Comparison of ENCODE assay signal across 18 cellular contexts in genomic region chr20:49614338-49615050, GRCh38. TPM values are rescaled to one million over a fixed set of nuclear protein-coding genes. Genes with fewer than 3 reads are reported as not detected.
"Had no signal": no experiment of that assay in that cellular context is flagged by ENCODE, and none has a peak within 500 bp of the region (broad histone marks: within the 10 kb centered on the region; RNA-seq: fewer than 3 reads in every experiment).

No MANE protein-coding gene starts in this region.

- ATAC-seq: activated T-helper 17 cell treated with anti-CD3 and anti-CD28 coated beads, Interleukin-2, amount 50 U/mL, for 72 hours had no signal

- H3K27ac Mint-ChIP-seq: activated T-helper 17 cell treated with anti-CD3 and anti-CD28 coated beads, Interleukin-2, amount 50 U/mL, for 72 hours; immature natural killer cell; mesothelial cell of epicardium had no signal

- H3K4me3 Mint-ChIP-seq: activated T-helper 17 cell treated with anti-CD3 and anti-CD28 coated beads, Interleukin-2, amount 50 U/mL, for 72 hours; central memory CD8-positive, alpha-beta T cell; immature natural killer cell; mesothelial cell of epicardium had no signal

- H3K36me3 Mint-ChIP-seq: immature natural killer cell, mesothelial cell of epicardium had no signal

- H3K27ac ChIP-seq: brain microvascular endothelial cell, epithelial cell of prostate, tibial nerve had no signal

- H3K27me3 Mint-ChIP-seq: activated T-helper 17 cell treated with anti-CD3 and anti-CD28 coated beads, Interleukin-2, amount 50 U/mL, for 72 hours; central memory CD8-positive, alpha-beta T cell had no signal

- H3K27me3 ChIP-seq: brain microvascular endothelial cell, heart left ventricle, tibial nerve had no signal

- H3K9me3 ChIP-seq: heart left ventricle, tibial nerve had no signal

- H3K36me3 ChIP-seq: brain microvascular endothelial cell, heart left ventricle, tibial nerve had no signal

- H3K9me3 Mint-ChIP-seq: activated T-helper 17 cell treated with anti-CD3 and anti-CD28 coated beads, Interleukin-2, amount 50 U/mL, for 72 hours; central memory CD8-positive, alpha-beta T cell; immature natural killer cell; mesothelial cell of epicardium had no signal

- H3K4me3 ChIP-seq: heart left ventricle, lung, tibial nerve had no signal

- DNase-seq: activated CD4-positive, CD25-positive, alpha-beta regulatory T cell treated with anti-CD3 and anti-CD28 coated beads, Interleukin-2, amount 50 U/mL, for 72 hours; activated naive CD4-positive, alpha-beta T cell treated with Interleukin-2 at 50 U/mL for 16 hours; anterior cingulate cortex; brain microvascular endothelial cell; cortex of kidney; effector CD4-positive, alpha-beta T cell; heart left ventricle; immature natural killer cell; stimulated activated CD4-positive, alpha-beta T cell treated with anti-CD3 and anti-CD28 coated beads, Interleukin-4, amount 100 ng/mL, for 1 hour; stimulated activated naive CD4-positive, alpha-beta T cell treated with Interleukin-2 at 50 U/mL for 16 hours; substantia nigra; T1000 had no signal

RNA-seq across cellular contexts. Expression of gene PTGIS, which starts 46.6 kb away (rescaled TPM):
- polyA plus RNA-seq: immature natural killer cell had no signal
